In genomic region chr11:63862923-63863322, GRCh38 we compare ENCODE assay signal across 11 cellular contexts. TPM values are rescaled to one million over a fixed set of nuclear protein-coding genes. Genes with fewer than 3 reads are reported as not detected.
A peak's percentile ranks its signal among the peaks of the same experiment; 100 is the strongest.
DNase-seq lines count a peak whose midpoint lies in the region; ATAC-seq and TF ChIP-seq lines count a peak whose summit lies in the region.
"Had no signal": no experiment of that assay in that cellular context is flagged by ENCODE, and none has a peak within 500 bp of the region (broad histone marks: within the 10 kb centered on the region; RNA-seq: fewer than 3 reads in every experiment).

No MANE protein-coding gene starts in this region.

- 89 to 92% methylated on average over 3 to 4 of the region's 4 CpGs for WGBS in endodermal cell (ENCODE audit: insufficient coverage in 1 of 2, insufficient read length in 1 of 2), 2 experiments

- peaks cover 44% of the 10 kb centered on the region for H3K4me1 Mint-ChIP-seq in central memory CD8-positive, alpha-beta T cell
- H3K4me1 Mint-ChIP-seq in neural progenitor cell (peaks cover 24% of the 10 kb centered on the region), endodermal cell (peaks cover 32% of the 10 kb centered on the region)

- no peaks in the 10 kb centered on the region for H3K27me3 ChIP-seq in DND-41 (ENCODE audit: insufficient read depth, low read length, poor library complexity)
- no peaks in the 10 kb centered on the region for H3K27me3 ChIP-seq in neural progenitor cell
- no peaks in the 10 kb centered on the region for H3K27me3 ChIP-seq in endodermal cell (ENCODE audit: control insufficient read depth, insufficient read depth, low read length, poor library complexity, severe bottlenecking)

- H3K27ac ChIP-seq in DND-41 (ENCODE audit: low read length) (0 out of 2 replicates have a peak overlapping the region, but pooled peaks have one; percentile 51), neural progenitor cell (peak overlapping the region; percentile 57), endodermal cell (ENCODE audit: low read depth, low read length) (no peak overlapping the region)

- H3K79me2 ChIP-seq in DND-41 (ENCODE audit: insufficient read depth, low read length) (peaks cover 89% of the 10 kb centered on the region), neural progenitor cell (ENCODE audit: low read depth) (peaks cover 96% of the 10 kb centered on the region)

- H3K36me3 ChIP-seq in DND-41 (ENCODE audit: insufficient read depth, low read length) (peaks cover 37% of the 10 kb centered on the region), neural progenitor cell (no peaks in the 10 kb centered on the region), endodermal cell (ENCODE audit: control insufficient read depth, insufficient read depth, low read length) (peaks cover 7% of the 10 kb centered on the region)

- TF ChIP-seq CTCF in DND-41 (IDR thresholded peaks at IDR 0.05; ENCODE audit: borderline replicate concordance, extremely low read depth, low read length, poor library complexity, severe bottlenecking): no peak
- no peak for TF ChIP-seq CTCF in neural progenitor cell (IDR thresholded peaks at IDR 0.05)
- TF ChIP-seq CTCF in endodermal cell (conservative IDR thresholded peaks at IDR 0.05): no peak

- no peak overlapping the region for H3K9ac ChIP-seq in DND-41 (ENCODE audit: low read depth, low read length)
- no peak overlapping the region for H3K9ac ChIP-seq in neural progenitor cell
- no peak overlapping the region for H3K9ac ChIP-seq in endodermal cell (ENCODE audit: extremely low read depth, low read length, poor library complexity, severe bottlenecking)

- peak overlapping the region; percentile 30 for H3K4me3 Mint-ChIP-seq in central memory CD8-positive, alpha-beta T cell
- H3K4me3 Mint-ChIP-seq in neural progenitor cell (no peak overlapping the region), endodermal cell (no peak overlapping the region)

- no peaks in the 10 kb centered on the region for H3K27me3 Mint-ChIP-seq in central memory CD8-positive, alpha-beta T cell
- H3K27me3 Mint-ChIP-seq in neural progenitor cell (ENCODE audit: insufficient read depth, low read depth): peaks cover 2% of the 10 kb centered on the region
- H3K27me3 Mint-ChIP-seq in endodermal cell (ENCODE audit: insufficient read depth): no peaks in the 10 kb centered on the region

- H3K4me1 ChIP-seq in DND-41 (ENCODE audit: insufficient read depth, low read length) (peaks cover 8% of the 10 kb centered on the region), neural progenitor cell (peaks cover 13% of the 10 kb centered on the region), endodermal cell (ENCODE audit: control insufficient read depth, insufficient read depth, low read length) (peaks cover 15% of the 10 kb centered on the region)

- peak overlapping the region; percentile 78 for H3K27ac Mint-ChIP-seq in central memory CD8-positive, alpha-beta T cell (ENCODE audit: low read depth)
- peak overlapping the region; percentile 67 for H3K27ac Mint-ChIP-seq in neural progenitor cell
- no peak overlapping the region for H3K27ac Mint-ChIP-seq in endodermal cell

- no peaks in the 10 kb centered on the region for H3F3A ChIP-seq in neural progenitor cell (ENCODE audit: low read depth)

- H2AFZ ChIP-seq in DND-41 (ENCODE audit: low read depth, low read length) (no peak overlapping the region), neural progenitor cell (replicated peaks) (no peak overlapping the region)

- H3K9me3 ChIP-seq in DND-41 (ENCODE audit: insufficient read depth, low read length, severe bottlenecking) (no peaks in the 10 kb centered on the region), neural progenitor cell (ENCODE audit: low read depth) (no peaks in the 10 kb centered on the region), endodermal cell (ENCODE audit: control insufficient read depth, low read length) (no peaks in the 10 kb centered on the region)

- H3K4me3 ChIP-seq in DND-41 (ENCODE audit: low read depth in 1 of 2, low read length in 2 of 2): no peak overlapping the region
- no peak overlapping the region for H3K4me3 ChIP-seq in neural progenitor cell
- H3K4me3 ChIP-seq in endodermal cell (ENCODE audit: low read length): no peak overlapping the region

- no peak for DNase-seq in DND-41
- DNase-seq in NCI-H2196 treated with DMSO at 0.1 percent for 48 hours (lab: John Stamatoyannopoulos, UW; ENCODE audit: unreplicated experiment): peak; percentile 39
- no peak for DNase-seq in central memory CD8-positive, alpha-beta T cell (ENCODE audit: low spot score in 2 of 2)
- DNase-seq in neural progenitor cell (ENCODE audit: low spot score): no peak
- DNase-seq in OCI-M2 (lab: John Stamatoyannopoulos, UW; ENCODE audit: unreplicated experiment): no peak
- no peak for DNase-seq in endodermal cell
- DNase-seq: activated CD4-positive, alpha-beta T cell treated with anti-CD3 and anti-CD28 coated beads for 48 hours; midbrain; NCI-H1105 treated with DMSO at 0.1 percent for 48 hours had no signal

- ATAC-seq in DND-41 (ENCODE audit: insufficient read depth, low read depth) (peak; percentile 62; the same call in 2 of the 3 replicates), SK-N-SH treated with all-trans-retinoic acid at 6 μM for 48 hours (no peak), HG02884 (IDR thresholded peaks at IDR 0.05; ENCODE audit: unreplicated experiment) (no peak)
- no peak for ATAC-seq in central memory CD8-positive, alpha-beta T cell (replicated peaks; ENCODE audit: extremely low read depth, poor library complexity, severe bottlenecking)

- H3K4me2 ChIP-seq in DND-41 (ENCODE audit: insufficient read depth, low read length) (no peak overlapping the region), neural progenitor cell (no peak overlapping the region)

- peaks cover 23% of the 10 kb centered on the region for H3K36me3 Mint-ChIP-seq in central memory CD8-positive, alpha-beta T cell (ENCODE audit: insufficient read depth)
- H3K36me3 Mint-ChIP-seq in neural progenitor cell (peaks cover 11% of the 10 kb centered on the region), endodermal cell (ENCODE audit: low read depth) (peaks cover 28% of the 10 kb centered on the region)

- H4K20me1 ChIP-seq in DND-41 (ENCODE audit: insufficient read depth, low read length) (peaks cover 42% of the 10 kb centered on the region), neural progenitor cell (ENCODE audit: low read depth) (peaks cover 84% of the 10 kb centered on the region)

- no peaks in the 10 kb centered on the region for H3K9me3 Mint-ChIP-seq in central memory CD8-positive, alpha-beta T cell
- H3K9me3 Mint-ChIP-seq in neural progenitor cell: no peaks in the 10 kb centered on the region
- no peaks in the 10 kb centered on the region for H3K9me3 Mint-ChIP-seq in endodermal cell

TF ChIP-seq in SK-N-SH treated with all-trans-retinoic acid at 6 μM for 48 hours, 23 proteins besides CTCF, POLR2A, EP300 and RAD21 (continues in another document):
- TF ChIP-seq POU6F1 (CRISPR knock-in tag; IDR thresholded peaks at IDR 0.05; ENCODE audit: borderline replicate concordance, low read depth) (no peak), ZNF70 (CRISPR knock-in tag; IDR thresholded peaks at IDR 0.05) (no peak), TCF4 (CRISPR knock-in tag; IDR thresholded peaks at IDR 0.05; ENCODE audit: borderline replicate concordance) (no peak), ZNF8 (CRISPR knock-in tag; IDR thresholded peaks at IDR 0.05) (no peak), ZFP3 (CRISPR knock-in tag; IDR thresholded peaks at IDR 0.05) (no peak), ESRRG (CRISPR knock-in tag; IDR thresholded peaks at IDR 0.05) (no peak), ZNF565 (CRISPR knock-in tag; conservative IDR thresholded peaks at IDR 0.05; ENCODE audit: low read depth) (no peak), SNAI2 (CRISPR knock-in tag; IDR thresholded peaks at IDR 0.05) (no peak), BACH2 (CRISPR knock-in tag; IDR thresholded peaks at IDR 0.05; ENCODE audit: borderline replicate concordance) (no peak), CSDC2 (CRISPR knock-in tag; IDR thresholded peaks at IDR 0.05) (no peak), ARNTL (CRISPR knock-in tag; IDR thresholded peaks at IDR 0.05; ENCODE audit: borderline replicate concordance, low read depth) (no peak), CREB5 (CRISPR knock-in tag; IDR thresholded peaks at IDR 0.05; ENCODE audit: low read depth) (no peak)

RNA-seq across cellular contexts. Expression of gene MARK2, which starts 24.0 kb away (rescaled TPM):
- total RNA-seq in neural progenitor cell (ENCODE audit: low replicate concordance) (23.0 and 25.4 TPM in 2 replicates), endodermal cell (10 to 100 TPM; 39.7 to 39.8 TPM)
- polyA plus RNA-seq in endodermal cell (2013, experiment 1 of 2): 26.6 TPM
- polyA plus RNA-seq in endodermal cell (2013, experiment 2 of 2): 27.3 TPM

RNA-seq across cellular contexts. Expression of gene SPINDOC, which starts 49.7 kb away (rescaled TPM):
- total RNA-seq in neural progenitor cell (ENCODE audit: low replicate concordance) (27.2 and 80.0 TPM in 2 replicates), endodermal cell (100 to 1,000 TPM in 1 of 2 donors, 10 to 100 TPM in 1; 96.1 to 103 TPM)
- 59.8 TPM for polyA plus RNA-seq in endodermal cell (2013, experiment 1 of 2)
- polyA plus RNA-seq in endodermal cell (2013, experiment 2 of 2): 60.2 TPM

RNA-seq across cellular contexts. Expression of gene RCOR2, which starts 54.0 kb away (rescaled TPM):
- total RNA-seq in neural progenitor cell (ENCODE audit: low replicate concordance) (70.6 and 139 TPM in 2 replicates), endodermal cell (10 to 100 TPM; 45.0 to 51.4 TPM)
- polyA plus RNA-seq in endodermal cell (2013, experiment 1 of 2): 111 TPM
- polyA plus RNA-seq in endodermal cell (2013, experiment 2 of 2): 95.2 TPM
